8 cellular contexts compared by ENCODE assay signal in the genomic region with DNA sequence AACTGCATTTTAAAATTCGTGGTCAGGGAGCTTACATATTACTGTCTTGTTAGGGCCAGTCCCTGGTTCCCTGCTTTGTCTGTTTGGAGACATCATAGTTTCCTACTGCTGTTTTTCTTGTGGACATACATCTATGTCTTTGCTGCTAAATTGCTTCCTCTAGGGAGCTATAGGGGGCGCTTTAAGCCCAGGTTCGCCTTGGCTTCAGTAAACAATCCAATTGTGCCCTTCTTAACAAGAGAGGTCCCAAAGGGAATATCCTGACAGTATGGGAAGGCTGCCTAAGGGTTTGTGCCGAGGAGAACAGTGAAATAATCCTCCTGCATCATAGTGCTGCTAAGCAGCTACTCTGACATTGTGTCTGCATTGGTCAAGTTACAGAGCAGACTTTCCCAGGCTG.
A peak's percentile ranks its signal among the peaks of the same experiment; 100 is the strongest.
DNase-seq lines count a peak whose midpoint lies in the region; ATAC-seq and TF ChIP-seq lines count a peak whose summit lies in the region.

No MANE protein-coding gene starts in this region.

- ATAC-seq in naive thymus-derived CD8-positive, alpha-beta T cell = no peak
- ATAC-seq in T-helper 17 cell = no peak

- H3K9me3 ChIP-seq in BE2C (no peaks in the 10 kb centered on the region), T-helper 17 cell (ENCODE audit: control insufficient read depth, low read length, poor library complexity, severe bottlenecking) (no peaks in the 10 kb centered on the region)
- H3K9me3 ChIP-seq in CD8-positive, alpha-beta memory T cell (ENCODE audit: low read length) = no peaks in the 10 kb centered on the region

- peaks cover 0 to 2% (median 0%) of the 10 kb centered on the region in 4 donors for H3K4me1 Mint-ChIP-seq in naive thymus-derived CD8-positive, alpha-beta T cell
- no peaks in the 10 kb centered on the region for H3K4me1 Mint-ChIP-seq in CD8-positive, alpha-beta memory T cell
- no peaks in the 10 kb centered on the region for H3K4me1 Mint-ChIP-seq in T-helper 17 cell

- H3K4me3 ChIP-seq in BE2C (ENCODE audit: low read depth, low read length) (no peak overlapping the region), choroid plexus epithelial cell (ENCODE audit: low read depth, low read length) (no peak overlapping the region)
- no peak overlapping the region for H3K4me3 ChIP-seq in CD8-positive, alpha-beta memory T cell (ENCODE audit: low read length)

- DNase-seq in BE2C (peak; percentile 75), H4 (ENCODE audit: low spot score) (peak; percentile 46), NCI-H460 (ENCODE audit: extremely low read depth, low read depth) (peak; percentile 43), choroid plexus epithelial cell (ENCODE audit: low read depth) (peak; percentile 86), pons (ENCODE audit: low spot score) (peak; percentile 38), T-helper 17 cell (no peak)
- no peak for DNase-seq in naive thymus-derived CD8-positive, alpha-beta T cell
- DNase-seq in CD8-positive, alpha-beta memory T cell = no peak

- no peak overlapping the region for H3K27ac Mint-ChIP-seq in naive thymus-derived CD8-positive, alpha-beta T cell
- no peak overlapping the region for H3K27ac Mint-ChIP-seq in CD8-positive, alpha-beta memory T cell
- no peak overlapping the region for H3K27ac Mint-ChIP-seq in T-helper 17 cell

- no peaks in the 10 kb centered on the region for H3K27me3 ChIP-seq in BE2C
- H3K27me3 ChIP-seq in CD8-positive, alpha-beta memory T cell (ENCODE audit: insufficient read depth, low read length, poor library complexity, severe bottlenecking) = no peaks in the 10 kb centered on the region

- H3K36me3 ChIP-seq in BE2C = no peaks in the 10 kb centered on the region; the same call in 1 of the 2 replicates
- no peaks in the 10 kb centered on the region for H3K36me3 ChIP-seq in CD8-positive, alpha-beta memory T cell (ENCODE audit: insufficient read depth, low read length)

- no peak overlapping the region for H3K27ac ChIP-seq in CD8-positive, alpha-beta memory T cell (ENCODE audit: low read depth, low read length)

- H3K27me3 Mint-ChIP-seq in naive thymus-derived CD8-positive, alpha-beta T cell = no peaks in the 10 kb centered on the region
- H3K27me3 Mint-ChIP-seq in CD8-positive, alpha-beta memory T cell = no peaks in the 10 kb centered on the region
- no peaks in the 10 kb centered on the region for H3K27me3 Mint-ChIP-seq in T-helper 17 cell

- TF ChIP-seq CTCF in BE2C (IDR thresholded peaks at IDR 0.05; ENCODE audit: low read depth, low read length) (peak; percentile 97), choroid plexus epithelial cell (conservative IDR thresholded peaks at IDR 0.05; ENCODE audit: low read depth, low read length) (peak; percentile 96)

- CTCF ChIA-PET in CD8-positive, alpha-beta memory T cell (lab: Charles Lee) = no interaction called here

- POLR2A ChIA-PET in naive thymus-derived CD8-positive, alpha-beta T cell (lab: Charles Lee) = no interaction called here
- POLR2A ChIA-PET in CD8-positive, alpha-beta memory T cell (lab: Charles Lee) = no interaction called here

- H3K36me3 Mint-ChIP-seq in naive thymus-derived CD8-positive, alpha-beta T cell = no peaks in the 10 kb centered on the region
- H3K36me3 Mint-ChIP-seq in CD8-positive, alpha-beta memory T cell = no peaks in the 10 kb centered on the region
- no peaks in the 10 kb centered on the region for H3K36me3 Mint-ChIP-seq in T-helper 17 cell (ENCODE audit: low read depth)

- H3K4me3 Mint-ChIP-seq in naive thymus-derived CD8-positive, alpha-beta T cell = no peak overlapping the region
- no peak overlapping the region for H3K4me3 Mint-ChIP-seq in CD8-positive, alpha-beta memory T cell
- no peak overlapping the region for H3K4me3 Mint-ChIP-seq in T-helper 17 cell

- H3K9me3 Mint-ChIP-seq in naive thymus-derived CD8-positive, alpha-beta T cell = peaks cover 2 to 25% (median 12%) of the 10 kb centered on the region in 9 donors
- H3K9me3 Mint-ChIP-seq in CD8-positive, alpha-beta memory T cell = peaks cover 14 to 42% (median 19%) of the 10 kb centered on the region in 5 donors

- peaks cover 4% of the 10 kb centered on the region; the same call in 1 of the 2 replicates for H3K4me1 ChIP-seq in BE2C
- no peaks in the 10 kb centered on the region for H3K4me1 ChIP-seq in CD8-positive, alpha-beta memory T cell (ENCODE audit: insufficient read depth, low read length)

Comparison
In these comparisons a context has a peak if more than half of its experiments do, and no peak if none do; other contexts are left out.
1. DNase-seq: peak in BE2C (single experiment), H4 (single experiment), NCI-H460 (single experiment), choroid plexus epithelial cell (single experiment) and pons (single experiment); none in naive thymus-derived CD8-positive, alpha-beta T cell (0 of 10), CD8-positive, alpha-beta memory T cell (0 of 5) and T-helper 17 cell (0 of 3).